5 cellular contexts compared by ENCODE assay signal in the genomic region with DNA sequence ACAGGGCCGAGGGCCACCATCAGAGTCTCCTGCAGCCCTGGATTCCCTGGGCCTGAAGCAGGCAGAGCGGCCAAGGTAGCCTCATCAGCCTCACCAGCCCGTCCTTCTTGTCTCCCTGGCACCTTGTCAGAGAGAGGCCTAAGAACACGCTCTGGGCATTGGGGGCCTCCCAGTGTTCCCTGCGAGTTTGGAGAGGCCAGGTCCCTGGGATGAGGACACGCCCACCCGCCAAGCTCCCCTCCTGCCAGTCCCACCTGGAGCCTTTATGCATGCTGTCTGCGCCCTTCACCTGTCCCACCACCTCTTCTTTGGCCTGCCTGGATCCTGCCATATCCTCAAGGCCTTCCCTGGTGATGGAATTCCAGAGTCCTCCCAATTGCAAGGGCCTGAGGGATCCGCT.
"Had no signal": no experiment of that assay in that cellular context is flagged by ENCODE, and none has a peak within 500 bp of the region (broad histone marks: within the 10 kb centered on the region; RNA-seq: fewer than 3 reads in every experiment).

No MANE protein-coding gene starts in this region.

- H3K36me3 ChIP-seq: breast epithelium, thyroid gland had no signal

- H3K27me3 Mint-ChIP-seq: natural killer cell treated with Interleukin-12 subunit alpha and Interleukin-12 subunit beta and Interleukin-15 and Interleukin-18, amount 100 ng/mL, for 72 hours had no signal

- H3K27me3 ChIP-seq: breast epithelium, thyroid gland had no signal

- H3K9me3 ChIP-seq: breast epithelium, thyroid gland had no signal

- H3K4me3 Mint-ChIP-seq: natural killer cell treated with Interleukin-12 subunit alpha and Interleukin-12 subunit beta and Interleukin-15 and Interleukin-18, amount 100 ng/mL, for 72 hours; T-helper 1 cell treated with Interleukin-12 subunit alpha and Interleukin-12 subunit beta and Interleukin-4 antibody, amounts not matched to agents 30 μg/mL and 1 μg/mL, for 36 hours had no signal

- H3K36me3 Mint-ChIP-seq: natural killer cell treated with Interleukin-12 subunit alpha and Interleukin-12 subunit beta and Interleukin-15 and Interleukin-18, amount 100 ng/mL, for 72 hours had no signal

- H3K27ac ChIP-seq: breast epithelium, thyroid gland, VCaP had no signal

- H3K4me3 ChIP-seq: thyroid gland had no signal

- H3K9me3 Mint-ChIP-seq: natural killer cell treated with Interleukin-12 subunit alpha and Interleukin-12 subunit beta and Interleukin-15 and Interleukin-18, amount 100 ng/mL, for 72 hours; T-helper 1 cell treated with Interleukin-12 subunit alpha and Interleukin-12 subunit beta and Interleukin-4 antibody, amounts not matched to agents 30 μg/mL and 1 μg/mL, for 36 hours had no signal

- H3K27ac Mint-ChIP-seq: natural killer cell treated with Interleukin-12 subunit alpha and Interleukin-12 subunit beta and Interleukin-15 and Interleukin-18, amount 100 ng/mL, for 72 hours; T-helper 1 cell treated with Interleukin-12 subunit alpha and Interleukin-12 subunit beta and Interleukin-4 antibody, amounts not matched to agents 30 μg/mL and 1 μg/mL, for 36 hours had no signal

- H3K4me1 ChIP-seq: breast epithelium had no signal
